Comparison of ENCODE assay signal across 1 cellular context in the genomic region with DNA sequence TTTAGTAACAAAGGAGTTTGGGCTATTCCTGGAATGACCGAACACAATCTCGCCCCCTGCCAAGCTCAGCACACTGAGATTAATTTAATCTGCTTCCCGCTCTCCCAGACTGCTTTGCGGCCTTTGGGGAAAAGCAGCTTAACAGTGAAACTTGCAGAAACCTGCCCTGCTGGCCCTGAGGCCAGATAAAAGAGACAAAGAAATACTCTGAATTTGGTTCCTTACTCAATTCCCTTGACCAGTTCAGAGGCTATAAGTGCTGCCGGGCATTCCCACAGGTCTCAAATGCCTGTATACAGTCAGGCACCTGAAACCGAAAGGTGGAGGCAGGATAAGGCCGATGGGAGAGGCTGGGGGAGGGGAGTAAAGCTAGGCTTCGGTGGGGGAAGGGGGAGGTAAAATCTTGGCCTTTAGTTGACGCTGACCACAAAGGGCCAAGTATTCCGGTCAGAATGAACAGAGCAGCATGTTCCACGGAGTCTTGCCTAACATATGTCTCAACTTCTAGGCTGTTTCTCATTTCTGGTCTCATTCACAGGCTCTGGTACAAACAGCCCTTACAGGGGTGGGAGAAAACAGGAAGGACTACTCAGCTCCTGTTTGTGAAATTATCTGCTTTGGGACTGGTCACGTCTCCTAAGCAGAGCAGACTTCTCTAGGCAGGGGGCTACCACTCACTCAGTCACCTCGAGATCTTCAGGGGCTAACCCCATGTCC.
TF ChIP-seq lines count a peak whose summit lies in the region.

No MANE protein-coding gene starts in this region.

TF ChIP-seq in WTC11, 78 proteins besides CTCF, POLR2A, EP300 and RAD21 (continued from another document):
- no peak for TF ChIP-seq MYBL2 (CRISPR knock-in tag; IDR thresholded peaks at IDR 0.05)
- TF ChIP-seq NR3C1 (CRISPR knock-in tag; conservative IDR thresholded peaks at IDR 0.05; ENCODE audit: low read depth), result no peak
